ENCODE assay signal across 1 cellular context in genomic region chr1:27345272-27345671, GRCh38.
TF ChIP-seq lines count a peak whose summit lies in the region.

No MANE protein-coding gene starts in this region.

TF ChIP-seq in H1, 55 proteins besides CTCF, POLR2A, EP300 and RAD21:
- TF ChIP-seq, protein P1, sequence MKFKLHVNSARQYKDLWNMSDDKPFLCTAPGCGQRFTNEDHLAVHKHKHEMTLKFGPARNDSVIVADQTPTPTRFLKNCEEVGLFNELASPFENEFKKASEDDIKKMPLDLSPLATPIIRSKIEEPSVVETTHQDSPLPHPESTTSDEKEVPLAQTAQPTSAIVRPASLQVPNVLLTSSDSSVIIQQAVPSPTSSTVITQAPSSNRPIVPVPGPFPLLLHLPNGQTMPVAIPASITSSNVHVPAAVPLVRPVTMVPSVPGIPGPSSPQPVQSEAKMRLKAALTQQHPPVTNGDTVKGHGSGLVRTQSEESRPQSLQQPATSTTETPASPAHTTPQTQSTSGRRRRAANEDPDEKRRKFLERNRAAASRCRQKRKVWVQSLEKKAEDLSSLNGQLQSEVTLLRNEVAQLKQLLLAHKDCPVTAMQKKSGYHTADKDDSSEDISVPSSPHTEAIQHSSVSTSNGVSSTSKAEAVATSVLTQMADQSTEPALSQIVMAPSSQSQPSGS (IDR thresholded peaks at IDR 0.05; ENCODE audit: low read length), result no peak
- TF ChIP-seq SIRT6 (IDR thresholded peaks at IDR 0.05; ENCODE audit: low read length), result no peak
- no peak for TF ChIP-seq PHF8 (conservative IDR thresholded peaks at IDR 0.05; ENCODE audit: low read depth, low read length)
- TF ChIP-seq CBX5 (IDR thresholded peaks at IDR 0.05; ENCODE audit: low read depth, low read length), result no peak
- no peak for TF ChIP-seq KDM5A (IDR thresholded peaks at IDR 0.05; ENCODE audit: low read length)
- TF ChIP-seq BCL11A (IDR thresholded peaks at IDR 0.05; ENCODE audit: low read depth in 2 of 2, low read length in 2 of 2), result no peak
- no peak for TF ChIP-seq TEAD4 (IDR thresholded peaks at IDR 0.05; ENCODE audit: low read depth, low read length)
- no peak for TF ChIP-seq CTBP2 (IDR thresholded peaks at IDR 0.05; ENCODE audit: borderline replicate concordance, insufficient read depth, insufficient read length, low read length)
- no peak for TF ChIP-seq CREB1 (IDR thresholded peaks at IDR 0.05)
- TF ChIP-seq POLR2AphosphoS5 (IDR thresholded peaks at IDR 0.05; ENCODE audit: low read depth, low read length), result no peak
- TF ChIP-seq ASH2L (IDR thresholded peaks at IDR 0.05; ENCODE audit: low read length), result no peak
- no peak for TF ChIP-seq KDM1A (IDR thresholded peaks at IDR 0.05; ENCODE audit: borderline replicate concordance, low read length)
- no peak for TF ChIP-seq TAF7 (optimal IDR thresholded peaks at IDR 0.05; ENCODE audit: borderline replicate concordance, low read depth, low read length)
- TF ChIP-seq JUN (IDR thresholded peaks at IDR 0.05; ENCODE audit: low read depth, low read length), result no peak
- TF ChIP-seq CHD1 (IDR thresholded peaks at IDR 0.05; ENCODE audit: low read depth, low read length), result no peak
- no peak for TF ChIP-seq CHD7 (IDR thresholded peaks at IDR 0.05; ENCODE audit: insufficient replicate concordance, low read length)
- TF ChIP-seq YY1 (IDR thresholded peaks at IDR 0.05; ENCODE audit: low read depth, low read length), result no peak
- no peak for TF ChIP-seq RNF2 (IDR thresholded peaks at IDR 0.05; ENCODE audit: borderline replicate concordance, low read depth, low read length, missing control alignments, poor library complexity, severe bottlenecking)
